19 cellular contexts compared by ENCODE assay signal in genomic region chr16:58591083-58591482, GRCh38. TPM values are rescaled to one million over a fixed set of nuclear protein-coding genes. Genes with fewer than 3 reads are reported as not detected.
DNase-seq lines count a peak whose midpoint lies in the region; ATAC-seq and TF ChIP-seq lines count a peak whose summit lies in the region.
"Had no signal": no experiment of that assay in that cellular context is flagged by ENCODE, and none has a peak within 500 bp of the region (broad histone marks: within the 10 kb centered on the region; RNA-seq: fewer than 3 reads in every experiment).

No MANE protein-coding gene starts in this region.

- DNase-seq in activated CD4-positive, alpha-beta T cell treated with anti-CD3 and anti-CD28 coated beads, Interleukin-2, amount 10 ng/mL, durations not matched to agents 24 days and 14 days, result no peak
- DNase-seq in activated CD4-positive, alpha-beta T cell treated with anti-CD3 and anti-CD28 coated beads for 4 hours, result no peak
- no peak for DNase-seq in CD4-positive, alpha-beta T cell
- no peak for DNase-seq in effector memory CD8-positive, alpha-beta T cell
- no peak for DNase-seq in naive thymus-derived CD4-positive, alpha-beta T cell
- DNase-seq in NCI-H1092 treated with DMSO at 0.1 percent for 48 hours (lab: John Stamatoyannopoulos, UW), result no peak
- DNase-seq in GM19240 (ENCODE audit: insufficient read length, low spot score), result no peak
- DNase-seq in putamen (ENCODE audit: low spot score), result no peak
- DNase-seq: 8988T; BE2C; CD8-positive, alpha-beta memory T cell; DMS79; H9; MG63; NCI-H1092; NCI-H1694; NCI-H524; Peyer's patch had no signal

- H3K27me3 ChIP-seq in CD4-positive, alpha-beta T cell (ENCODE audit: control insufficient read depth, insufficient read depth, low read length), result no peaks in the 10 kb centered on the region
- H3K27me3 ChIP-seq in naive thymus-derived CD4-positive, alpha-beta T cell (ENCODE audit: control insufficient read depth in 2 of 2, insufficient read depth in 2 of 2, low read length in 2 of 2), result no peaks in the 10 kb centered on the region
- H3K27me3 ChIP-seq: BE2C, MG63, Peyer's patch had no signal

- H3K36me3 ChIP-seq in naive thymus-derived CD4-positive, alpha-beta T cell (ENCODE audit: control insufficient read depth in 2 of 3, insufficient read depth in 3 of 3, low read length in 3 of 3), result peaks cover 18 to 55% (median 22%) of the 10 kb centered on the region in 3 experiments

- intact Hi-C loops in activated CD4-positive, alpha-beta T cell treated with anti-CD3 and anti-CD28 coated beads, Interleukin-2, amount 10 ng/mL, durations not matched to agents 24 days and 14 days (cut with micrococcal nuclease), result no loop called here
- intact Hi-C loops in CD4-positive, alpha-beta T cell (cut with DNase I, micrococcal nuclease), result no loop called here
- intact Hi-C loops in naive thymus-derived CD4-positive, alpha-beta T cell (cut with micrococcal nuclease), result no loop called here

- H3K27ac ChIP-seq in CD4-positive, alpha-beta T cell (ENCODE audit: low read depth, low read length), result no peak overlapping the region
- H3K27ac ChIP-seq in naive thymus-derived CD4-positive, alpha-beta T cell (ENCODE audit: low read depth, low read length), result no peak overlapping the region
- H3K27ac ChIP-seq: Peyer's patch had no signal

- H3K27ac Mint-ChIP-seq in activated CD4-positive, alpha-beta T cell treated with anti-CD3 and anti-CD28 coated beads, Interleukin-2, amount 10 ng/mL, durations not matched to agents 24 days and 14 days, result peak overlapping the region; percentile 3
- peak overlapping the region; percentile 19 for H3K27ac Mint-ChIP-seq in CD4-positive, alpha-beta T cell
- H3K27ac Mint-ChIP-seq in effector memory CD8-positive, alpha-beta T cell, result peak overlapping the region; percentile 17 to 59
- peak overlapping the region in 5 of 9 donors; percentile 31 to 90 (median 50) for H3K27ac Mint-ChIP-seq in naive thymus-derived CD4-positive, alpha-beta T cell

- peaks cover 59% of the 10 kb centered on the region for H3K36me3 Mint-ChIP-seq in activated CD4-positive, alpha-beta T cell treated with anti-CD3 and anti-CD28 coated beads, Interleukin-2, amount 10 ng/mL, durations not matched to agents 24 days and 14 days (ENCODE audit: low read depth)
- H3K36me3 Mint-ChIP-seq in CD4-positive, alpha-beta T cell (ENCODE audit: low read depth), result peaks cover 84% of the 10 kb centered on the region
- peaks cover 91% of the 10 kb centered on the region for H3K36me3 Mint-ChIP-seq in effector memory CD8-positive, alpha-beta T cell (ENCODE audit: insufficient read depth)
- H3K36me3 Mint-ChIP-seq in naive thymus-derived CD4-positive, alpha-beta T cell, result peaks cover 0 to 51% (median 36%) of the 10 kb centered on the region in 5 donors

- no peaks in the 10 kb centered on the region for H3K27me3 Mint-ChIP-seq in activated CD4-positive, alpha-beta T cell treated with anti-CD3 and anti-CD28 coated beads, Interleukin-2, amount 10 ng/mL, durations not matched to agents 24 days and 14 days
- H3K27me3 Mint-ChIP-seq in CD4-positive, alpha-beta T cell, result no peaks in the 10 kb centered on the region
- H3K27me3 Mint-ChIP-seq in effector memory CD8-positive, alpha-beta T cell, result no peaks in the 10 kb centered on the region
- no peaks in the 10 kb centered on the region for H3K27me3 Mint-ChIP-seq in naive thymus-derived CD4-positive, alpha-beta T cell

- no peak for ATAC-seq in CD4-positive, alpha-beta T cell (ENCODE audit: poor library complexity)
- no peak for ATAC-seq in effector memory CD8-positive, alpha-beta T cell (replicated peaks)
- no peak for ATAC-seq in naive thymus-derived CD4-positive, alpha-beta T cell
- ATAC-seq: Right ventricle myocardium inferior had no signal

- H3K4me3 Mint-ChIP-seq in activated CD4-positive, alpha-beta T cell treated with anti-CD3 and anti-CD28 coated beads, Interleukin-2, amount 10 ng/mL, durations not matched to agents 24 days and 14 days, result no peak overlapping the region
- no peak overlapping the region for H3K4me3 Mint-ChIP-seq in CD4-positive, alpha-beta T cell
- no peak overlapping the region for H3K4me3 Mint-ChIP-seq in effector memory CD8-positive, alpha-beta T cell
- no peak overlapping the region for H3K4me3 Mint-ChIP-seq in naive thymus-derived CD4-positive, alpha-beta T cell
- H3K4me3 Mint-ChIP-seq: H9 had no signal

- H3K4me1 ChIP-seq in naive thymus-derived CD4-positive, alpha-beta T cell (ENCODE audit: control insufficient read depth in 2 of 2, insufficient read depth in 2 of 2, low read length in 2 of 2), result peaks cover 0 to 4% of the 10 kb centered on the region in 2 donors
- H3K4me1 ChIP-seq: BE2C, Peyer's patch had no signal

- no peaks in the 10 kb centered on the region for H3K9me3 ChIP-seq in CD4-positive, alpha-beta T cell (ENCODE audit: control insufficient read depth, low read length)
- no peaks in the 10 kb centered on the region for H3K9me3 ChIP-seq in naive thymus-derived CD4-positive, alpha-beta T cell (ENCODE audit: control insufficient read depth in 2 of 3, low read length in 3 of 3)
- H3K9me3 ChIP-seq: BE2C, MG63, Peyer's patch had no signal

- POLR2A ChIA-PET in CD4-positive, alpha-beta T cell (lab: Charles Lee), result no interaction called here
- POLR2A ChIA-PET in naive thymus-derived CD4-positive, alpha-beta T cell (lab: Charles Lee), result no interaction called here

- no peak overlapping the region for H3K4me3 ChIP-seq in naive thymus-derived CD4-positive, alpha-beta T cell (ENCODE audit: low read length)
- H3K4me3 ChIP-seq: MG63, Peyer's patch had no signal

- TF ChIP-seq CTCF in CD4-positive, alpha-beta T cell (IDR thresholded peaks at IDR 0.05), result no peak

- no peaks in the 10 kb centered on the region for H3K9me3 Mint-ChIP-seq in activated CD4-positive, alpha-beta T cell treated with anti-CD3 and anti-CD28 coated beads, Interleukin-2, amount 10 ng/mL, durations not matched to agents 24 days and 14 days
- H3K9me3 Mint-ChIP-seq in CD4-positive, alpha-beta T cell, result no peaks in the 10 kb centered on the region
- H3K9me3 Mint-ChIP-seq in effector memory CD8-positive, alpha-beta T cell, result no peaks in the 10 kb centered on the region
- H3K9me3 Mint-ChIP-seq in naive thymus-derived CD4-positive, alpha-beta T cell, result no peaks in the 10 kb centered on the region
- H3K9me3 Mint-ChIP-seq: CD8-positive, alpha-beta memory T cell; H9 had no signal

- CTCF ChIA-PET in CD4-positive, alpha-beta T cell (lab: Charles Lee), result no interaction called here
- CTCF ChIA-PET in naive thymus-derived CD4-positive, alpha-beta T cell (lab: Charles Lee), result interaction anchor here (0.7 kb wide), 1 partner anchor 56 kb away, joined by 3 read pairs; no protein-coding TSS in a partner anchor

- peaks cover 12% of the 10 kb centered on the region for H3K4me1 Mint-ChIP-seq in activated CD4-positive, alpha-beta T cell treated with anti-CD3 and anti-CD28 coated beads, Interleukin-2, amount 10 ng/mL, durations not matched to agents 24 days and 14 days
- H3K4me1 Mint-ChIP-seq in CD4-positive, alpha-beta T cell (ENCODE audit: low read depth), result peaks cover 15% of the 10 kb centered on the region
- H3K4me1 Mint-ChIP-seq in effector memory CD8-positive, alpha-beta T cell (ENCODE audit: low read depth in 2 of 2), result peaks cover 8 to 20% of the 10 kb centered on the region in 2 donors
- H3K4me1 Mint-ChIP-seq in naive thymus-derived CD4-positive, alpha-beta T cell, result peaks cover 15 to 39% (median 20%) of the 10 kb centered on the region in 7 donors
- H3K4me1 Mint-ChIP-seq: H9 had no signal

RNA-seq across cellular contexts. Expression of gene CNOT1, which starts 38.5 kb away (rescaled TPM):
- total RNA-seq in activated CD4-positive, alpha-beta T cell treated with anti-CD3 and anti-CD28 coated beads, Interleukin-2, amount 10 ng/mL, durations not matched to agents 24 days and 14 days, result 270 and 271 TPM in 2 replicates
- total RNA-seq in CD4-positive, alpha-beta T cell, result 100 to 1,000 TPM; 164 to 184 TPM
- 100 to 1,000 TPM; 216 to 249 (median 236) TPM for total RNA-seq in naive thymus-derived CD4-positive, alpha-beta T cell
- 100 to 1,000 TPM in 1 of 2 donors, 10 to 100 TPM in 1; 81.2 to 114 TPM for polyA plus RNA-seq in naive thymus-derived CD4-positive, alpha-beta T cell
